Comparison of ENCODE assay signal across 1 cellular context in genomic region chr7:73734619-73735525, GRCh38.
A peak's percentile ranks its signal among the peaks of the same experiment; 100 is the strongest.
TF ChIP-seq lines count a peak whose summit lies in the region.

No MANE protein-coding gene starts in this region.

TF ChIP-seq in endothelial cell of umbilical vein, 7 proteins besides CTCF, POLR2A, EP300 and RAD21:
- TF ChIP-seq EZH2 (IDR thresholded peaks at IDR 0.05; ENCODE audit: borderline replicate concordance, low read depth, low read length, severe bottlenecking) (no peak), MYC (IDR thresholded peaks at IDR 0.05; ENCODE audit: low read depth, low read length) (no peak), GATA2 (IDR thresholded peaks at IDR 0.05; ENCODE audit: insufficient read depth, insufficient read length, low read depth, low read length) (no peak), MAX (IDR thresholded peaks at IDR 0.05; ENCODE audit: insufficient read depth, insufficient read length) (no peak), JUN (IDR thresholded peaks at IDR 0.05; ENCODE audit: borderline replicate concordance, insufficient read depth, insufficient read length, low read depth) (no peak), POLR2AphosphoS5 (IDR thresholded peaks at IDR 0.05; ENCODE audit: insufficient read depth, low read depth, low read length) (peak; percentile 55), FOS (IDR thresholded peaks at IDR 0.05; ENCODE audit: borderline replicate concordance, insufficient read depth, low read length) (no peak)
